ENCODE assay signal across 17 cellular contexts in the genomic region with DNA sequence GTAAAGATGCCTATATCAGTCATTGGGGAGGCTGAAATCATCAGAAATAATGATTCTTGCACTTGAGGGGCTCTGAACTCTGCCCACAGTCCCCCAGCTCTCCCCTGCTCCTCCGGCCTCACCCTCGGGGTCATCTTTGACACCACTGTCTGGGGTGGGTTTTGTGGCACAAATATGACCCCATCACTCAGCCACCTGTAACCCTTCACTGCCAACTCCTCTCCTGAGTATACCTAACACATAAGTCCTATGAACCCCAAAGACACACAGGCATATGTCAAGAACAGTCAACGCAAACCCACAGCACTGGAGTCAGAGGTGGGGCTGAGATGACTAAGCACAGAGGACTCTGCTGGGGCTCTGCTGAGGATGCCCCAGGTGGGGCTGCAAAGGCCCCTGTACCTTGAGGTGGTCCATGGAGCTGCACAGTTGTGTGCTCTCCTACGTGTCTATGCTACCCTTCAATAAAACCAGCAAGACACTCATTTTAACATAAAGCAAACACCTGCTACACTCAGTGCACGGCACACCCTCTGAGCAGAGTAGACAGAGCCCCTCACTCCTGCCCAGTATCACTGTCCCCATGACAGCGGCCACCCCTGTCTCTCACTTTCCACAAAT. TPM values are rescaled to one million over a fixed set of nuclear protein-coding genes. Genes with fewer than 3 reads are reported as not detected.
DNase-seq lines count a peak whose midpoint lies in the region; ATAC-seq lines count a peak whose summit lies in the region.
"Had no signal": no experiment of that assay in that cellular context is flagged by ENCODE, and none has a peak within 500 bp of the region (broad histone marks: within the 10 kb centered on the region; RNA-seq: fewer than 3 reads in every experiment).

No MANE protein-coding gene starts in this region.

- H3K36me3 ChIP-seq in CD4-positive, alpha-beta memory T cell (ENCODE audit: insufficient read depth, low read length): peaks cover 3% of the 10 kb centered on the region
- H3K36me3 ChIP-seq: MG63 had no signal

- peaks cover 20 to 23% of the 10 kb centered on the region in 2 donors for H3K36me3 Mint-ChIP-seq in CD4-positive, alpha-beta memory T cell
- peaks cover 8% of the 10 kb centered on the region for H3K36me3 Mint-ChIP-seq in activated T-helper 17 cell treated with anti-CD3 and anti-CD28 coated beads, Interleukin-2, amount 50 U/mL, for 72 hours (ENCODE audit: low read depth)
- H3K36me3 Mint-ChIP-seq in naive B cell: peaks cover 4 to 12% of the 10 kb centered on the region in 2 donors

- no peaks in the 10 kb centered on the region for H3K9me3 ChIP-seq in CD4-positive, alpha-beta memory T cell (ENCODE audit: control insufficient read depth in 1 of 2, low read length in 2 of 2)
- H3K9me3 ChIP-seq: BLaER1 treated with 17β-estradiol and CSF1 and Interleukin-3, amounts not matched to agents 10 nM and 100 nM; MG63 had no signal

- no peak overlapping the region for H3K27ac ChIP-seq in CD4-positive, alpha-beta memory T cell (ENCODE audit: low read depth, low read length)
- H3K27ac ChIP-seq: BLaER1 treated with 17β-estradiol and CSF1 and Interleukin-3, amounts not matched to agents 10 nM and 100 nM; KMS-11; PC-9 had no signal

- POLR2A ChIA-PET in CD4-positive, alpha-beta memory T cell (lab: Charles Lee; ENCODE audit: partially characterized antibody): no interaction called here

- CTCF ChIA-PET in CD4-positive, alpha-beta memory T cell (lab: Charles Lee; ENCODE audit: partially characterized antibody): no interaction called here

- intact Hi-C loops in CD4-positive, alpha-beta memory T cell (cut with micrococcal nuclease): no loop called here
- intact Hi-C loops in left colon (cut with DNase I, micrococcal nuclease): no loop called here

- ATAC-seq in activated T-helper 17 cell treated with anti-CD3 and anti-CD28 coated beads, Interleukin-2, amount 50 U/mL, for 72 hours (replicated peaks): peak; percentile 44
- ATAC-seq in naive B cell (ENCODE audit: low read depth in 2 of 2): no peak
- ATAC-seq in left colon: no peak

- no peaks in the 10 kb centered on the region for H3K9me3 Mint-ChIP-seq in CD4-positive, alpha-beta memory T cell
- no peaks in the 10 kb centered on the region for H3K9me3 Mint-ChIP-seq in activated T-helper 17 cell treated with anti-CD3 and anti-CD28 coated beads, Interleukin-2, amount 50 U/mL, for 72 hours
- H3K9me3 Mint-ChIP-seq in naive B cell: no peaks in the 10 kb centered on the region

- peaks cover 3 to 24% (median 14%) of the 10 kb centered on the region in 4 donors for H3K4me1 Mint-ChIP-seq in CD4-positive, alpha-beta memory T cell
- no peaks in the 10 kb centered on the region for H3K4me1 Mint-ChIP-seq in activated T-helper 17 cell treated with anti-CD3 and anti-CD28 coated beads, Interleukin-2, amount 50 U/mL, for 72 hours
- peaks cover 28 to 42% (median 33%) of the 10 kb centered on the region in 3 donors for H3K4me1 Mint-ChIP-seq in naive B cell

- peak overlapping the region in 4 of 7 donors; percentile 2 to 87 (median 54) for H3K27ac Mint-ChIP-seq in CD4-positive, alpha-beta memory T cell
- H3K27ac Mint-ChIP-seq in activated T-helper 17 cell treated with anti-CD3 and anti-CD28 coated beads, Interleukin-2, amount 50 U/mL, for 72 hours: peak overlapping the region; percentile 71
- H3K27ac Mint-ChIP-seq in naive B cell: peak overlapping the region in 5 of 6 donors; percentile 7 to 85 (median 67)

- peak; percentile 38 for DNase-seq in activated CD8-positive, alpha-beta memory T cell treated with anti-CD3 and anti-CD28 coated beads for 24 hours
- DNase-seq in activated CD8-positive, alpha-beta memory T cell treated with anti-CD3 and anti-CD28 coated beads, Interleukin-2, amount 50 U/mL, for 4 hours: no peak
- no peak for DNase-seq in CD4-positive, alpha-beta memory T cell
- DNase-seq in naive B cell: no peak
- DNase-seq in left colon: no peak
- DNase-seq in NCI-H446 (lab: John Stamatoyannopoulos, UW): no peak
- DNase-seq in NCI-H510A (lab: John Stamatoyannopoulos, UW): no peak
- DNase-seq: COR-L47, DMS153, MG63, NCI-H1092, NCI-H2081 treated with DMSO at 0.1 percent for 48 hours, NCI-H524 had no signal

- no peak overlapping the region for H3K4me3 Mint-ChIP-seq in CD4-positive, alpha-beta memory T cell
- no peak overlapping the region for H3K4me3 Mint-ChIP-seq in activated T-helper 17 cell treated with anti-CD3 and anti-CD28 coated beads, Interleukin-2, amount 50 U/mL, for 72 hours
- peak overlapping the region in 3 of 8 donors; percentile 7 to 72 (median 26) for H3K4me3 Mint-ChIP-seq in naive B cell

- no peaks in the 10 kb centered on the region for H3K4me1 ChIP-seq in CD4-positive, alpha-beta memory T cell (ENCODE audit: insufficient read depth, low read length)

- no peaks in the 10 kb centered on the region for H3K27me3 ChIP-seq in CD4-positive, alpha-beta memory T cell (ENCODE audit: insufficient read depth, low read length)
- H3K27me3 ChIP-seq: BLaER1 treated with 17β-estradiol and CSF1 and Interleukin-3, amounts not matched to agents 10 nM and 100 nM; MG63 had no signal

- no peak overlapping the region for H3K4me3 ChIP-seq in CD4-positive, alpha-beta memory T cell (ENCODE audit: low read length in 2 of 2)
- H3K4me3 ChIP-seq: BLaER1 treated with 17β-estradiol and CSF1 and Interleukin-3, amounts not matched to agents 10 nM and 100 nM; MG63; PC-9 had no signal

- no peaks in the 10 kb centered on the region for H3K27me3 Mint-ChIP-seq in CD4-positive, alpha-beta memory T cell
- H3K27me3 Mint-ChIP-seq in activated T-helper 17 cell treated with anti-CD3 and anti-CD28 coated beads, Interleukin-2, amount 50 U/mL, for 72 hours: no peaks in the 10 kb centered on the region
- H3K27me3 Mint-ChIP-seq in naive B cell: no peaks in the 10 kb centered on the region

RNA-seq across cellular contexts. Expression of a gene that starts 29.9 kb away (rescaled TPM):
- 10 to 100 TPM; 32.5 to 41.2 TPM for total RNA-seq in CD4-positive, alpha-beta memory T cell
- 10 to 100 TPM; 22.5 to 33.1 TPM for polyA plus RNA-seq in CD4-positive, alpha-beta memory T cell
- total RNA-seq in activated T-helper 17 cell treated with anti-CD3 and anti-CD28 coated beads, Interleukin-2, amount 50 U/mL, for 72 hours: 10 to 100 TPM; 33.1 to 50.8 TPM
- 10 to 100 TPM; 21.4 to 28.7 (median 24.9) TPM for polyA plus RNA-seq in naive B cell (ENCODE audit: low read depth in 6 of 6)
- total RNA-seq in left colon: 10 to 100 TPM; 31.3 to 31.4 TPM
